In genomic region chr2:128563348-128563687, GRCh38 we compare ENCODE assay signal across 13 cellular contexts.
A peak's percentile ranks its signal among the peaks of the same experiment; 100 is the strongest.
DNase-seq lines count a peak whose midpoint lies in the region; ATAC-seq, FAIRE-seq and TF ChIP-seq lines count a peak whose summit lies in the region.
"Had no signal": no experiment of that assay in that cellular context is flagged by ENCODE, and none has a peak within 500 bp of the region (broad histone marks: within the 10 kb centered on the region; RNA-seq: fewer than 3 reads in every experiment).

No MANE protein-coding gene starts in this region.

- TF ChIP-seq CTCF in right lobe of liver (IDR thresholded peaks at IDR 0.05): no peak
- TF ChIP-seq CTCF in HepG2 (CRISPR knock-in tag; IDR thresholded peaks at IDR 0.05): no peak
- no peak for TF ChIP-seq CTCF in nephron (IDR thresholded peaks at IDR 0.05; ENCODE audit: unreplicated experiment in 3 of 3)

- H3K36me3 Mint-ChIP-seq in nephron (ENCODE audit: low read depth): no peaks in the 10 kb centered on the region
- H3K36me3 Mint-ChIP-seq in activated naive CD4-positive, alpha-beta T cell treated with anti-CD3 and anti-CD28 coated beads for 36 hours (ENCODE audit: low read depth): no peaks in the 10 kb centered on the region

- intact Hi-C loops in right lobe of liver (cut with DNase I) (no loop called here), HepG2 (cut with micrococcal nuclease; ENCODE audit: unreplicated experiment) (no loop called here)
- intact Hi-C loops in activated naive CD4-positive, alpha-beta T cell treated with anti-CD3 and anti-CD28 coated beads for 36 hours (cut with micrococcal nuclease): no loop called here

- H3K4me1 ChIP-seq in right lobe of liver: no peaks in the 10 kb centered on the region
- H3K4me1 ChIP-seq in HepG2 (ENCODE audit: insufficient read depth, low read length): no peaks in the 10 kb centered on the region

- no peak overlapping the region for H3K4me2 ChIP-seq in HepG2 (ENCODE audit: low read depth, low read length)

- CTCF ChIA-PET in HepG2 (lab: Yijun Ruan, JAX; ENCODE audit: low intra/inter-chr PET ratio, low total read pairs): no interaction called here
- CTCF ChIA-PET in activated naive CD4-positive, alpha-beta T cell treated with anti-CD3 and anti-CD28 coated beads for 36 hours (lab: Charles Lee): no interaction called here

- H3K36me3 ChIP-seq in right lobe of liver (no peaks in the 10 kb centered on the region), HepG2 (replicated peaks in 1 of 2; ENCODE audit: control insufficient read depth in 1 of 2, insufficient read depth in 2 of 2, low read length in 2 of 2) (no peaks in the 10 kb centered on the region)

- no peak overlapping the region for H3K4me3 ChIP-seq in right lobe of liver
- H3K4me3 ChIP-seq in HepG2 (replicated peaks in 1 of 3; ENCODE audit: insufficient read depth in 1 of 3, low read depth in 2 of 3, low read length in 3 of 3): no peak overlapping the region

- in situ Hi-C loops in HepG2 (cut with HindIII; ENCODE audit: extremely low pct_ligation_motif_present, low pct_unique_long_range_greater_than_20kb): no loop called here

- no peak for FAIRE-seq in HepG2 (lab: Jason Lieb, UNC)

- TF ChIP-seq RAD21 in HepG2 (CRISPR knock-in tag; IDR thresholded peaks at IDR 0.05): no peak

- H3K27ac ChIP-seq in right lobe of liver (no peak overlapping the region), HepG2 (ENCODE audit: extremely low read length, insufficient read depth, low read length) (no peak overlapping the region)
- H3K27ac ChIP-seq: RWPE1 had no signal

- peak overlapping the region in 2 of 3 experiments; percentile 91 to 96 for H3K27ac Mint-ChIP-seq in nephron
- no peak overlapping the region for H3K27ac Mint-ChIP-seq in activated naive CD4-positive, alpha-beta T cell treated with anti-CD3 and anti-CD28 coated beads for 36 hours
- H3K27ac Mint-ChIP-seq: activated CD4-positive, alpha-beta T cell treated with anti-CD3 and anti-CD28 coated beads, Interleukin-2, amount 10 ng/mL, durations not matched to agents 24 days and 14 days had no signal

- ATAC-seq in right lobe of liver (peak in 3 of 4 donors; percentile 17 to 53 (median 40)), HepG2 (no peak), HG03439 (IDR thresholded peaks at IDR 0.05; ENCODE audit: unreplicated experiment) (no peak), GM21390 (IDR thresholded peaks at IDR 0.05; ENCODE audit: unreplicated experiment) (no peak)

- no peaks in the 10 kb centered on the region for H3K9me3 ChIP-seq in right lobe of liver
- no peaks in the 10 kb centered on the region for H3K9me3 ChIP-seq in HepG2 (ENCODE audit: low read length)

- peaks cover 41% of the 10 kb centered on the region for H3K4me1 Mint-ChIP-seq in nephron
- no peaks in the 10 kb centered on the region for H3K4me1 Mint-ChIP-seq in activated naive CD4-positive, alpha-beta T cell treated with anti-CD3 and anti-CD28 coated beads for 36 hours (ENCODE audit: low read depth)
- H3K4me1 Mint-ChIP-seq: activated CD4-positive, alpha-beta T cell treated with anti-CD3 and anti-CD28 coated beads, Interleukin-2, amount 10 ng/mL, durations not matched to agents 24 days and 14 days had no signal

- H3K79me2 ChIP-seq in HepG2 (ENCODE audit: insufficient read depth, low read length): no peaks in the 10 kb centered on the region

- TF ChIP-seq POLR2A in right lobe of liver (IDR thresholded peaks at IDR 0.05): no peak
- TF ChIP-seq POLR2A in HepG2 (IDR thresholded peaks at IDR 0.05; ENCODE audit: insufficient read depth in 1 of 2, low read depth in 2 of 2, low read length in 2 of 2): no peak

- no peak overlapping the region for H2AFZ ChIP-seq in HepG2 (ENCODE audit: low read length)

- POLR2A ChIA-PET in HepG2 (lab: Yijun Ruan, JAX): no interaction called here

- no peak overlapping the region for H3K9ac ChIP-seq in HepG2 (ENCODE audit: insufficient read depth, low read depth, low read length)

- H4K20me1 ChIP-seq in HepG2 (ENCODE audit: insufficient read depth, low read length): no peaks in the 10 kb centered on the region

- peaks cover 7% of the 10 kb centered on the region for H3K27me3 Mint-ChIP-seq in nephron (ENCODE audit: low read depth)
- H3K27me3 Mint-ChIP-seq in activated naive CD4-positive, alpha-beta T cell treated with anti-CD3 and anti-CD28 coated beads for 36 hours (ENCODE audit: low read depth): no peaks in the 10 kb centered on the region

- whole genome bisulfite sequencing in right lobe of liver (ENCODE audit: insufficient coverage, low coverage, low lambda C conversion rate, missing lambda C conversion rate): no CpG with 5 or more reads among the region's 4 CpGs
- whole genome bisulfite sequencing in HepG2 (ENCODE audit: low lambda C conversion rate): 16% methylated on average over 4 of the region's 4 CpGs

- peak overlapping the region in 1 of 3 experiments; percentile 2 for H3K4me3 Mint-ChIP-seq in nephron
- no peak overlapping the region for H3K4me3 Mint-ChIP-seq in activated naive CD4-positive, alpha-beta T cell treated with anti-CD3 and anti-CD28 coated beads for 36 hours
- H3K4me3 Mint-ChIP-seq: activated CD4-positive, alpha-beta T cell treated with anti-CD3 and anti-CD28 coated beads, Interleukin-2, amount 10 ng/mL, durations not matched to agents 24 days and 14 days had no signal

- TF ChIP-seq EP300 in HepG2 (IDR thresholded peaks at IDR 0.05; ENCODE audit: low read depth in 2 of 2, low read length in 2 of 2) (no peak), HepG2 (CRISPR knock-in tag; IDR thresholded peaks at IDR 0.05; ENCODE audit: borderline replicate concordance) (no peak)

- peak in 1 of 3 donors; percentile 38 for DNase-seq in right lobe of liver
- DNase-seq in HepG2 (ENCODE audit: low spot score): no peak
- DNase-seq in fibroblast of the conjunctiva (ENCODE audit: low read depth): peak; percentile 86
- DNase-seq in HuH-7.5 (ENCODE audit: low spot score): no peak
- no peak for DNase-seq in activated naive CD4-positive, alpha-beta T cell treated with anti-CD3 and anti-CD28 coated beads for 36 hours
- DNase-seq: activated CD4-positive, alpha-beta T cell treated with anti-CD3 and anti-CD28 coated beads, Interleukin-2, amount 10 ng/mL, durations not matched to agents 24 days and 14 days; AML-193; NCI-H146; retina had no signal

- BruUV-seq in HepG2 (replicated peaks; lab: Mats Ljungman, UMichigan): no TSS peak

- H3K27me3 ChIP-seq in right lobe of liver (no peaks in the 10 kb centered on the region), HepG2 (ENCODE audit: control insufficient read depth in 1 of 2, insufficient read depth in 2 of 2, low read length in 2 of 2) (peaks cover 0 to 25% of the 10 kb centered on the region in 2 experiments; a peak in 3 of 5 replicates)

- H3K9me3 Mint-ChIP-seq in nephron: no peaks in the 10 kb centered on the region
- H3K9me3 Mint-ChIP-seq in activated naive CD4-positive, alpha-beta T cell treated with anti-CD3 and anti-CD28 coated beads for 36 hours: no peaks in the 10 kb centered on the region
- H3K9me3 Mint-ChIP-seq: activated CD4-positive, alpha-beta T cell treated with anti-CD3 and anti-CD28 coated beads, Interleukin-2, amount 10 ng/mL, durations not matched to agents 24 days and 14 days had no signal

TF ChIP-seq in HepG2, 621 proteins besides CTCF, POLR2A, EP300 and RAD21:
- no peak for TF ChIP-seq ZNF83 (CRISPR knock-in tag; IDR thresholded peaks at IDR 0.05; ENCODE audit: borderline replicate concordance)
- TF ChIP-seq PCBP1 (IDR thresholded peaks at IDR 0.05; ENCODE audit: borderline replicate concordance, low read depth, low read length): no peak
- no peak for TF ChIP-seq ZNF772 (CRISPR knock-in tag; IDR thresholded peaks at IDR 0.05)
- no peak for TF ChIP-seq SP1 (IDR thresholded peaks at IDR 0.05)
- no peak for TF ChIP-seq SP1 (CRISPR knock-in tag; IDR thresholded peaks at IDR 0.05)
- no peak for TF ChIP-seq ZNF431 (CRISPR knock-in tag; IDR thresholded peaks at IDR 0.05; ENCODE audit: borderline replicate concordance, low read depth)
- TF ChIP-seq SRSF1 (optimal IDR thresholded peaks at IDR 0.05; ENCODE audit: low read depth, low read length): no peak
- no peak for TF ChIP-seq HDAC1 (CRISPR knock-in tag; IDR thresholded peaks at IDR 0.05)
- no peak for TF ChIP-seq CBX5 (CRISPR knock-in tag; IDR thresholded peaks at IDR 0.05; ENCODE audit: borderline replicate concordance)

Comparison
In these comparisons a context has a peak if more than half of its experiments do, and no peak if none do; other contexts are left out.
1. ATAC-seq: peak in right lobe of liver (3 of 4); none in HepG2 (single experiment), HG03439 (single experiment) and GM21390 (single experiment).